Comparison of ENCODE assay signal across 8 cellular contexts in genomic region chr18:59084286-59084779, GRCh38. TPM values are rescaled to one million over a fixed set of nuclear protein-coding genes. Genes with fewer than 3 reads are reported as not detected.
DNase-seq lines count a peak whose midpoint lies in the region; ATAC-seq and TF ChIP-seq lines count a peak whose summit lies in the region.

No MANE protein-coding gene starts in this region.

- peaks cover 37% of the 10 kb centered on the region for H3K27me3 Mint-ChIP-seq in progenitor cell of endocrine pancreas

- H3K4me3 Mint-ChIP-seq in progenitor cell of endocrine pancreas (ENCODE audit: low read depth), result no peak overlapping the region

- DNase-seq in AG10803 (ENCODE audit: low read depth) (peak; percentile 75), NCI-H1092 (lab: John Stamatoyannopoulos, UW) (peak; percentile 90), Right ventricle myocardium superior (peak; percentile 73), progenitor cell of endocrine pancreas (ENCODE audit: low spot score, unreplicated experiment) (peak; percentile 62), vagina (ENCODE audit: extremely low spot score in 2 of 2) (no peak)
- DNase-seq in activated naive CD4-positive, alpha-beta T cell treated with anti-CD3 and anti-CD28 coated beads, Interleukin-2, amount 50 U/mL, for 72 hours (ENCODE audit: low spot score in 2 of 2), result peak; percentile 61 to 68

- H3K4me3 ChIP-seq in AG10803 (ENCODE audit: low read length) (no peak overlapping the region), vagina (no peak overlapping the region)

- ATAC-seq in GM21447 (IDR thresholded peaks at IDR 0.05; ENCODE audit: unreplicated experiment) (peak; percentile 62), SK-N-SH treated with all-trans-retinoic acid at 6 μM for 48 hours (peak; percentile 89), Right ventricle myocardium superior (ENCODE audit: poor library complexity) (peak; percentile 80)
- peak; percentile 70 to 77 for ATAC-seq in activated naive CD4-positive, alpha-beta T cell treated with anti-CD3 and anti-CD28 coated beads, Interleukin-2, amount 50 U/mL, for 72 hours

- H3K27ac ChIP-seq in vagina, result no peak overlapping the region

- TF ChIP-seq CTCF in AG10803 (conservative IDR thresholded peaks at IDR 0.05; ENCODE audit: low read length), result peak; percentile 95
- peak; percentile 90 for TF ChIP-seq CTCF in progenitor cell of endocrine pancreas (IDR thresholded peaks at IDR 0.05; ENCODE audit: unreplicated experiment)
- TF ChIP-seq CTCF in vagina (IDR thresholded peaks at IDR 0.05), result peak; percentile 26 to 52 (median 41)

- intact Hi-C loops in Right ventricle myocardium superior (cut with DNase I), result no loop called here
- intact Hi-C loops in vagina (cut with DNase I), result no loop called here

- H3K4me1 ChIP-seq in vagina, result no peaks in the 10 kb centered on the region

- H3K9me3 Mint-ChIP-seq in activated naive CD4-positive, alpha-beta T cell treated with anti-CD3 and anti-CD28 coated beads, Interleukin-2, amount 50 U/mL, for 72 hours, result no peaks in the 10 kb centered on the region
- no peaks in the 10 kb centered on the region for H3K9me3 Mint-ChIP-seq in progenitor cell of endocrine pancreas (ENCODE audit: low read depth)

- H3K9me3 ChIP-seq in vagina, result no peaks in the 10 kb centered on the region

- no peaks in the 10 kb centered on the region for H3K4me1 Mint-ChIP-seq in progenitor cell of endocrine pancreas (ENCODE audit: low read depth)

- no peaks in the 10 kb centered on the region for H3K36me3 Mint-ChIP-seq in activated naive CD4-positive, alpha-beta T cell treated with anti-CD3 and anti-CD28 coated beads, Interleukin-2, amount 50 U/mL, for 72 hours
- no peaks in the 10 kb centered on the region for H3K36me3 Mint-ChIP-seq in progenitor cell of endocrine pancreas (ENCODE audit: insufficient read depth)

- H3K27ac Mint-ChIP-seq in activated naive CD4-positive, alpha-beta T cell treated with anti-CD3 and anti-CD28 coated beads, Interleukin-2, amount 50 U/mL, for 72 hours, result no peak overlapping the region
- H3K27ac Mint-ChIP-seq in progenitor cell of endocrine pancreas, result peak overlapping the region; percentile 56

- no peaks in the 10 kb centered on the region for H3K36me3 ChIP-seq in vagina

- no peaks in the 10 kb centered on the region for H3K27me3 ChIP-seq in vagina

- TF ChIP-seq POLR2A in vagina (IDR thresholded peaks at IDR 0.05), result no peak

TF ChIP-seq in SK-N-SH treated with all-trans-retinoic acid at 6 μM for 48 hours, 23 proteins besides CTCF, POLR2A, EP300 and RAD21:
- TF ChIP-seq GLIS3 (CRISPR knock-in tag; IDR thresholded peaks at IDR 0.05), result no peak
- no peak for TF ChIP-seq ZNF8 (CRISPR knock-in tag; IDR thresholded peaks at IDR 0.05)
- TF ChIP-seq ZNF70 (CRISPR knock-in tag; IDR thresholded peaks at IDR 0.05), result no peak
- TF ChIP-seq ZFP3 (CRISPR knock-in tag; IDR thresholded peaks at IDR 0.05), result no peak
- no peak for TF ChIP-seq TOX (CRISPR knock-in tag; IDR thresholded peaks at IDR 0.05; ENCODE audit: borderline replicate concordance)
- no peak for TF ChIP-seq SNAI2 (CRISPR knock-in tag; IDR thresholded peaks at IDR 0.05)
- TF ChIP-seq ARNTL (CRISPR knock-in tag; IDR thresholded peaks at IDR 0.05; ENCODE audit: borderline replicate concordance, low read depth), result no peak
- TF ChIP-seq, protein P1, sequence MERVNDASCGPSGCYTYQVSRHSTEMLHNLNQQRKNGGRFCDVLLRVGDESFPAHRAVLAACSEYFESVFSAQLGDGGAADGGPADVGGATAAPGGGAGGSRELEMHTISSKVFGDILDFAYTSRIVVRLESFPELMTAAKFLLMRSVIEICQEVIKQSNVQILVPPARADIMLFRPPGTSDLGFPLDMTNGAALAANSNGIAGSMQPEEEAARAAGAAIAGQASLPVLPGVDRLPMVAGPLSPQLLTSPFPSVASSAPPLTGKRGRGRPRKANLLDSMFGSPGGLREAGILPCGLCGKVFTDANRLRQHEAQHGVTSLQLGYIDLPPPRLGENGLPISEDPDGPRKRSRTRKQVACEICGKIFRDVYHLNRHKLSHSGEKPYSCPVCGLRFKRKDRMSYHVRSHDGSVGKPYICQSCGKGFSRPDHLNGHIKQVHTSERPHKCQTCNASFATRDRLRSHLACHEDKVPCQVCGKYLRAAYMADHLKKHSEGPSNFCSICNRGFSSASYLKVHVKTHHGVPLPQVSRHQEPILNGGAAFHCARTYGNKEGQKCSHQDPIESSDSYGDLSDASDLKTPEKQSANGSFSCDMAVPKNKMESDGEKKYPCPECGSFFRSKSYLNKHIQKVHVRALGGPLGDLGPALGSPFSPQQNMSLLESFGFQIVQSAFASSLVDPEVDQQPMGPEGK (CRISPR knock-in tag; IDR thresholded peaks at IDR 0.05; ENCODE audit: borderline replicate concordance), result no peak
- TF ChIP-seq TSHZ2 (CRISPR knock-in tag; IDR thresholded peaks at IDR 0.05), result no peak

RNA-seq across cellular contexts. Expression of gene SEC11C, which starts 55.4 kb away (rescaled TPM):
- total RNA-seq in activated naive CD4-positive, alpha-beta T cell treated with anti-CD3 and anti-CD28 coated beads, Interleukin-2, amount 50 U/mL, for 72 hours, result 10 to 100 TPM; 33.8 to 52.9 TPM
- total RNA-seq in Right ventricle myocardium superior, result 18.4 TPM
- total RNA-seq in progenitor cell of endocrine pancreas, result 86.1 and 91.9 TPM in 2 replicates
- total RNA-seq in vagina, result 9.1 TPM

Comparison
In these comparisons a context has a peak if more than half of its experiments do, and no peak if none do; other contexts are left out.
1. DNase-seq: peak in AG10803 (single experiment), NCI-H1092 (single experiment), activated naive CD4-positive, alpha-beta T cell treated with anti-CD3 and anti-CD28 coated beads, Interleukin-2, amount 50 U/mL, for 72 hours (2 of 2), Right ventricle myocardium superior (single experiment) and progenitor cell of endocrine pancreas (single experiment); none in vagina (0 of 2).
2. CTCF ChIP-seq: peak in every context shown above with its lines; median percentile 95 in AG10803; 90 in progenitor cell of endocrine pancreas; 41 in vagina.
3. Peak in every context shown above with its lines, with median percentiles within 50 percentile points of each other: ATAC-seq.